19 cellular contexts compared by ENCODE assay signal in genomic region chr12:89965993-89966392, GRCh38.
DNase-seq lines count a peak whose midpoint lies in the region; TF ChIP-seq lines count a peak whose summit lies in the region.
"Had no signal": no experiment of that assay in that cellular context is flagged by ENCODE, and none has a peak within 500 bp of the region (broad histone marks: within the 10 kb centered on the region; RNA-seq: fewer than 3 reads in every experiment).

No MANE protein-coding gene starts in this region.

- peaks cover 3% of the 10 kb centered on the region for H3K9me3 Mint-ChIP-seq in progenitor cell of endocrine pancreas (ENCODE audit: low read depth)
- H3K9me3 Mint-ChIP-seq: CD8-positive, alpha-beta T cell had no signal

- no peak overlapping the region for H2AFZ ChIP-seq in OCI-LY3 (ENCODE audit: low read depth, low read length)

- no peaks in the 10 kb centered on the region for H3K36me3 Mint-ChIP-seq in progenitor cell of endocrine pancreas (ENCODE audit: insufficient read depth)
- H3K36me3 Mint-ChIP-seq: CD8-positive, alpha-beta T cell had no signal

- no peaks in the 10 kb centered on the region for H3K79me2 ChIP-seq in OCI-LY3 (ENCODE audit: low read length)

- peak; percentile 32 for DNase-seq in NCI-H748 (lab: John Stamatoyannopoulos, UW; ENCODE audit: unreplicated experiment)
- DNase-seq in NCI-H748 treated with DMSO at 0.1 percent for 48 hours (lab: John Stamatoyannopoulos, UW): no peak
- no peak for DNase-seq in HUDEP-2 (lab: John Stamatoyannopoulos, UW; ENCODE audit: unreplicated experiment in 76 of 76)
- DNase-seq in progenitor cell of endocrine pancreas (ENCODE audit: low spot score, unreplicated experiment): no peak
- DNase-seq in stimulated activated CD4-positive, alpha-beta T cell treated with anti-CD3 and anti-CD28 coated beads, Interleukin-15, amount 100 ng/mL, for 24 hours: no peak
- DNase-seq: 8988T; CD8-positive, alpha-beta T cell; MM.1S; NCI-H1048; NCI-H1417 treated with DMSO at 0.1 percent for 48 hours; NCI-H187 treated with DMSO at 0.1 percent for 48 hours; NCI-H69; Peyer's patch; SJCRH30; T-helper 1 cell had no signal

- no peak overlapping the region for H3K9ac ChIP-seq in OCI-LY3 (ENCODE audit: low read length)
- H3K9ac ChIP-seq in iPS-15b (ENCODE audit: low read depth, low read length): peak overlapping the region; percentile 29
- H3K9ac ChIP-seq: BLaER1 treated with 17β-estradiol and CSF1 and Interleukin-3, amounts not matched to agents 10 nM and 100 nM had no signal

- H3K4me3 ChIP-seq in OCI-LY3 (ENCODE audit: low read length) (no peak overlapping the region), iPS-15b (ENCODE audit: low read depth, low read length) (no peak overlapping the region)
- H3K4me3 ChIP-seq: BLaER1 treated with 17β-estradiol and CSF1 and Interleukin-3, amounts not matched to agents 10 nM and 100 nM; K562; Peyer's patch; SJCRH30 had no signal

- TF ChIP-seq CTCF in OCI-LY3 (IDR thresholded peaks at IDR 0.05; ENCODE audit: low read depth, low read length) (no peak), progenitor cell of endocrine pancreas (IDR thresholded peaks at IDR 0.05; ENCODE audit: unreplicated experiment) (no peak)

- H3K27ac Mint-ChIP-seq in progenitor cell of endocrine pancreas: no peak overlapping the region
- H3K27ac Mint-ChIP-seq: CD8-positive, alpha-beta T cell had no signal

- no peaks in the 10 kb centered on the region for H4K20me1 ChIP-seq in OCI-LY3 (ENCODE audit: insufficient read depth, low read length)
- H4K20me1 ChIP-seq: BLaER1 treated with 17β-estradiol and CSF1 and Interleukin-3, amounts not matched to agents 10 nM and 100 nM had no signal

- 0 out of 2 replicates have a peak overlapping the region, but pooled peaks have one; percentile 36 for H3K27ac ChIP-seq in OCI-LY3 (ENCODE audit: low read length)
- H3K27ac ChIP-seq: BLaER1 treated with 17β-estradiol and CSF1 and Interleukin-3, amounts not matched to agents 10 nM and 100 nM; Peyer's patch; SJCRH30 had no signal

- H3K4me1 ChIP-seq in OCI-LY3 (ENCODE audit: low read length) (peaks cover 33% of the 10 kb centered on the region), iPS-15b (ENCODE audit: control insufficient read depth, insufficient read depth, low read length) (peaks cover 11% of the 10 kb centered on the region)

- no peaks in the 10 kb centered on the region for H3K27me3 ChIP-seq in OCI-LY3 (ENCODE audit: low read depth, low read length)
- H3K27me3 ChIP-seq in iPS-15b (ENCODE audit: control insufficient read depth, insufficient read depth, low read length): no peaks in the 10 kb centered on the region
- H3K27me3 ChIP-seq: BLaER1 treated with 17β-estradiol and CSF1 and Interleukin-3, amounts not matched to agents 10 nM and 100 nM; Peyer's patch; SJCRH30 had no signal

- peaks cover 4% of the 10 kb centered on the region for H3K4me1 Mint-ChIP-seq in progenitor cell of endocrine pancreas (ENCODE audit: low read depth)

- H3K36me3 ChIP-seq in OCI-LY3 (replicated peaks; ENCODE audit: low read depth, low read length) (no peaks in the 10 kb centered on the region), iPS-15b (ENCODE audit: control insufficient read depth, insufficient read depth, low read length) (no peaks in the 10 kb centered on the region)
- H3K36me3 ChIP-seq: BLaER1 treated with 17β-estradiol and CSF1 and Interleukin-3, amounts not matched to agents 10 nM and 100 nM; Peyer's patch; SJCRH30 had no signal

- H3K4me3 Mint-ChIP-seq in progenitor cell of endocrine pancreas (ENCODE audit: low read depth): no peak overlapping the region
- H3K4me3 Mint-ChIP-seq: CD8-positive, alpha-beta T cell had no signal

- no peaks in the 10 kb centered on the region for H3K9me3 ChIP-seq in OCI-LY3 (ENCODE audit: insufficient read depth, low read length)
- H3K9me3 ChIP-seq in iPS-15b (ENCODE audit: control insufficient read depth, insufficient read depth, low read length): no peaks in the 10 kb centered on the region
- H3K9me3 ChIP-seq: BLaER1 treated with 17β-estradiol and CSF1 and Interleukin-3, amounts not matched to agents 10 nM and 100 nM; Peyer's patch; SJCRH30 had no signal

- peaks cover 2% of the 10 kb centered on the region for H3K27me3 Mint-ChIP-seq in progenitor cell of endocrine pancreas

- H3K4me2 ChIP-seq in OCI-LY3 (ENCODE audit: low read length): no peak overlapping the region
- H3K4me2 ChIP-seq: BLaER1 treated with 17β-estradiol and CSF1 and Interleukin-3, amounts not matched to agents 10 nM and 100 nM had no signal
